In genomic region chr10:101346177-101346576, GRCh38 we compare ENCODE assay signal across 26 cellular contexts.
"Had no signal": no experiment of that assay in that cellular context is flagged by ENCODE, and none has a peak within 500 bp of the region (broad histone marks: within the 10 kb centered on the region; RNA-seq: fewer than 3 reads in every experiment).

No MANE protein-coding gene starts in this region.

- H3K4me1 ChIP-seq: breast epithelium had no signal

- H3K4me1 Mint-ChIP-seq: activated CD4-positive, alpha-beta memory T cell treated with anti-CD3 and anti-CD28 coated beads, Interleukin-2, amount 10 ng/mL, durations not matched to agents 7 days and 5 days; activated CD4-positive, alpha-beta T cell treated with anti-CD3 and anti-CD28 coated beads for 36 hours; activated naive CD4-positive, alpha-beta T cell treated with anti-CD3 and anti-CD28 coated beads, Interleukin-2, amount 10 ng/mL, durations not matched to agents 7 days and 5 days; activated naive CD8-positive, alpha-beta T cell treated with anti-CD3 and anti-CD28 coated beads for 36 hours had no signal

- H3K27me3 ChIP-seq: breast epithelium had no signal

- H3K36me3 Mint-ChIP-seq: activated naive CD4-positive, alpha-beta T cell treated with anti-CD3 and anti-CD28 coated beads, Interleukin-2, amount 10 ng/mL, durations not matched to agents 7 days and 5 days; activated naive CD8-positive, alpha-beta T cell treated with anti-CD3 and anti-CD28 coated beads for 36 hours had no signal

- H3K27ac Mint-ChIP-seq: activated CD4-positive, alpha-beta memory T cell treated with anti-CD3 and anti-CD28 coated beads, Interleukin-2, amount 10 ng/mL, durations not matched to agents 7 days and 5 days; activated CD4-positive, alpha-beta T cell treated with anti-CD3 and anti-CD28 coated beads for 36 hours; activated naive CD4-positive, alpha-beta T cell treated with anti-CD3 and anti-CD28 coated beads, Interleukin-2, amount 10 ng/mL, durations not matched to agents 7 days and 5 days; activated naive CD8-positive, alpha-beta T cell treated with anti-CD3 and anti-CD28 coated beads for 36 hours; activated T-cell treated with anti-CD3 and anti-CD28 coated beads, Interleukin-2, amount 50 U/mL, for 72 hours; activated T-helper 2 cell treated with anti-CD3 and anti-CD28 coated beads, Interferon-gamma antibody, Interleukin-2, Interleukin-4, amounts not matched to agents 10 μg/mL and 5 μg/mL and 100 μg/mL, durations not matched to agents 14 hours and 24 hours and 36 hours had no signal

- H3K27me3 Mint-ChIP-seq: activated naive CD8-positive, alpha-beta T cell treated with anti-CD3 and anti-CD28 coated beads for 36 hours had no signal

- FAIRE-seq: RCC 7860 had no signal

- DNase-seq: activated CD4-positive, alpha-beta memory T cell treated with anti-CD3 and anti-CD28 coated beads, Interleukin-2, amount 10 ng/mL, durations not matched to agents 7 days and 5 days; activated CD4-positive, alpha-beta T cell treated with anti-CD3 and anti-CD28 coated beads for 36 hours; activated CD4-positive, alpha-beta T cell treated with anti-CD3 and anti-CD28 coated beads, Interleukin-2, amount 50 U/mL, for 1 hour; activated gamma-delta T cell treated with Interleukin-2 at 50 U/mL for 16 hours; activated naive CD4-positive, alpha-beta T cell treated with anti-CD3 and anti-CD28 coated beads, Interleukin-2, amount 10 ng/mL, durations not matched to agents 7 days and 5 days; activated naive CD8-positive, alpha-beta T cell treated with anti-CD3 and anti-CD28 coated beads for 36 hours; activated T-cell treated with anti-CD3 and anti-CD28 coated beads, Interleukin-2, amount 50 U/mL, for 72 hours; anterior cingulate cortex; caudate nucleus; Karpas-422; MM.1S; NCI-H1105; NCI-H1436; NCI-H1694 treated with DMSO at 0.1 percent for 48 hours; NCI-H2029 treated with DMSO at 0.1 percent for 48 hours; NCI-H345; NCI-H510A; NCI-H526 treated with DMSO at 0.1 percent for 48 hours; NCI-H82; NK-92 treated with Interleukin-12 subunit alpha and Interleukin-12 subunit beta, amount 100 ng/mL, for 24 hours; SHP77 treated with DMSO at 0.1 percent for 48 hours; T-helper 1 cell; WERI-Rb-1 had no signal

- ATAC-seq: activated CD4-positive, alpha-beta T cell treated with anti-CD3 and anti-CD28 coated beads for 36 hours; activated T-cell treated with anti-CD3 and anti-CD28 coated beads, Interleukin-2, amount 50 U/mL, for 72 hours had no signal

- H3K36me3 ChIP-seq: breast epithelium, WERI-Rb-1 had no signal

- H3K9me3 Mint-ChIP-seq: activated CD4-positive, alpha-beta memory T cell treated with anti-CD3 and anti-CD28 coated beads, Interleukin-2, amount 10 ng/mL, durations not matched to agents 7 days and 5 days; activated naive CD4-positive, alpha-beta T cell treated with anti-CD3 and anti-CD28 coated beads, Interleukin-2, amount 10 ng/mL, durations not matched to agents 7 days and 5 days; activated naive CD8-positive, alpha-beta T cell treated with anti-CD3 and anti-CD28 coated beads for 36 hours; activated T-cell treated with anti-CD3 and anti-CD28 coated beads, Interleukin-2, amount 50 U/mL, for 72 hours; activated T-helper 2 cell treated with anti-CD3 and anti-CD28 coated beads, Interferon-gamma antibody, Interleukin-2, Interleukin-4, amounts not matched to agents 10 μg/mL and 5 μg/mL and 100 μg/mL, durations not matched to agents 14 hours and 24 hours and 36 hours had no signal

- H3K9me3 ChIP-seq: breast epithelium had no signal

- H3K4me3 Mint-ChIP-seq: activated CD4-positive, alpha-beta memory T cell treated with anti-CD3 and anti-CD28 coated beads, Interleukin-2, amount 10 ng/mL, durations not matched to agents 7 days and 5 days; activated CD4-positive, alpha-beta T cell treated with anti-CD3 and anti-CD28 coated beads for 36 hours; activated naive CD4-positive, alpha-beta T cell treated with anti-CD3 and anti-CD28 coated beads, Interleukin-2, amount 10 ng/mL, durations not matched to agents 7 days and 5 days; activated naive CD8-positive, alpha-beta T cell treated with anti-CD3 and anti-CD28 coated beads for 36 hours; activated T-cell treated with anti-CD3 and anti-CD28 coated beads, Interleukin-2, amount 50 U/mL, for 72 hours had no signal

- H3K4me3 ChIP-seq: breast epithelium had no signal

- H3K27ac ChIP-seq: breast epithelium, WERI-Rb-1 had no signal
